In genomic region chrX:103823591-103823990, GRCh38 we compare ENCODE assay signal across 20 cellular contexts. TPM values are rescaled to one million over a fixed set of nuclear protein-coding genes. Genes with fewer than 3 reads are reported as not detected.
"Had no signal": no experiment of that assay in that cellular context is flagged by ENCODE, and none has a peak within 500 bp of the region (broad histone marks: within the 10 kb centered on the region; RNA-seq: fewer than 3 reads in every experiment).

No MANE protein-coding gene starts in this region.

- DNase-seq: activated CD4-positive, alpha-beta T cell treated with anti-CD3 and anti-CD28 coated beads, Interleukin-2, amount 50 U/mL, for 48 hours; activated CD8-positive, alpha-beta memory T cell treated with anti-CD3 and anti-CD28 coated beads, Interleukin-2, amount 10 ng/mL, durations not matched to agents 7 days and 5 days; activated naive CD4-positive, alpha-beta T cell treated with anti-CD3 and anti-CD28 coated beads, Interleukin-2, amount 10 ng/mL, durations not matched to agents 7 days and 5 days; activated T-cell treated with anti-CD3 and anti-CD28 coated beads, Interleukin-2, amount 50 U/mL, for 24 hours; effector memory CD8-positive, alpha-beta T cell; esophagus squamous epithelium; foreskin keratinocyte; glutamatergic neuron; hypothalamus; left lung; midbrain; posterior cingulate gyrus; retina; stimulated activated naive B cell treated with anti-CD40 and anti-IgM and Interleukin-4, amounts not matched to agents 10 μg/mL and 1 μg/mL and 100 μg/mL, for 72 hours; upper lobe of right lung had no signal

- H3K27me3 Mint-ChIP-seq: activated CD8-positive, alpha-beta memory T cell treated with anti-CD3 and anti-CD28 coated beads, Interleukin-2, amount 10 ng/mL, durations not matched to agents 7 days and 5 days; activated naive CD4-positive, alpha-beta T cell treated with anti-CD3 and anti-CD28 coated beads, Interleukin-2, amount 10 ng/mL, durations not matched to agents 7 days and 5 days; effector memory CD8-positive, alpha-beta T cell; stimulated activated naive B cell treated with anti-CD40 and anti-IgM and Interleukin-4, amounts not matched to agents 10 μg/mL and 1 μg/mL and 100 μg/mL, for 72 hours had no signal

- H3K36me3 Mint-ChIP-seq: activated CD8-positive, alpha-beta memory T cell treated with anti-CD3 and anti-CD28 coated beads, Interleukin-2, amount 10 ng/mL, durations not matched to agents 7 days and 5 days; activated naive CD4-positive, alpha-beta T cell treated with anti-CD3 and anti-CD28 coated beads, Interleukin-2, amount 10 ng/mL, durations not matched to agents 7 days and 5 days; stimulated activated naive B cell treated with anti-CD40 and anti-IgM and Interleukin-4, amounts not matched to agents 10 μg/mL and 1 μg/mL and 100 μg/mL, for 72 hours had no signal

- H3K4me1 ChIP-seq: esophagus squamous epithelium, foreskin keratinocyte, left lung, upper lobe of right lung had no signal

- H3K4me3 ChIP-seq: cardiac muscle cell, esophagus squamous epithelium, left lung, upper lobe of right lung had no signal

- H3K4me1 Mint-ChIP-seq: activated naive CD4-positive, alpha-beta T cell treated with anti-CD3 and anti-CD28 coated beads, Interleukin-2, amount 10 ng/mL, durations not matched to agents 7 days and 5 days; stimulated activated naive B cell treated with anti-CD40 and anti-IgM and Interleukin-4, amounts not matched to agents 10 μg/mL and 1 μg/mL and 100 μg/mL, for 72 hours had no signal

- H3K27me3 ChIP-seq: esophagus squamous epithelium, foreskin keratinocyte, upper lobe of right lung had no signal

- H3K9me3 Mint-ChIP-seq: activated naive CD4-positive, alpha-beta T cell treated with anti-CD3 and anti-CD28 coated beads, Interleukin-2, amount 10 ng/mL, durations not matched to agents 7 days and 5 days; activated T-cell treated with anti-CD3 and anti-CD28 coated beads, Interleukin-2, amount 50 U/mL, for 24 hours; effector memory CD8-positive, alpha-beta T cell; nephron; stimulated activated naive B cell treated with anti-CD40 and anti-IgM and Interleukin-4, amounts not matched to agents 10 μg/mL and 1 μg/mL and 100 μg/mL, for 72 hours had no signal

- H3K4me3 Mint-ChIP-seq: activated CD8-positive, alpha-beta memory T cell treated with anti-CD3 and anti-CD28 coated beads, Interleukin-2, amount 10 ng/mL, durations not matched to agents 7 days and 5 days; activated naive CD4-positive, alpha-beta T cell treated with anti-CD3 and anti-CD28 coated beads, Interleukin-2, amount 10 ng/mL, durations not matched to agents 7 days and 5 days; activated T-cell treated with anti-CD3 and anti-CD28 coated beads, Interleukin-2, amount 50 U/mL, for 24 hours; effector memory CD8-positive, alpha-beta T cell; nephron; stimulated activated naive B cell treated with anti-CD40 and anti-IgM and Interleukin-4, amounts not matched to agents 10 μg/mL and 1 μg/mL and 100 μg/mL, for 72 hours had no signal

- H3K36me3 ChIP-seq: cardiac muscle cell, esophagus squamous epithelium, left lung, upper lobe of right lung had no signal

- ATAC-seq: activated CD8-positive, alpha-beta memory T cell treated with anti-CD3 and anti-CD28 coated beads, Interleukin-2, amount 10 ng/mL, durations not matched to agents 7 days and 5 days; effector memory CD8-positive, alpha-beta T cell; foreskin keratinocyte; left lung; stimulated activated naive B cell treated with anti-CD40 and anti-IgM and Interleukin-4, amounts not matched to agents 10 μg/mL and 1 μg/mL and 100 μg/mL, for 72 hours; upper lobe of right lung had no signal

- H3K27ac Mint-ChIP-seq: activated CD8-positive, alpha-beta memory T cell treated with anti-CD3 and anti-CD28 coated beads, Interleukin-2, amount 10 ng/mL, durations not matched to agents 7 days and 5 days; activated naive CD4-positive, alpha-beta T cell treated with anti-CD3 and anti-CD28 coated beads, Interleukin-2, amount 10 ng/mL, durations not matched to agents 7 days and 5 days; activated T-cell treated with anti-CD3 and anti-CD28 coated beads, Interleukin-2, amount 50 U/mL, for 24 hours; effector memory CD8-positive, alpha-beta T cell; nephron; stimulated activated naive B cell treated with anti-CD40 and anti-IgM and Interleukin-4, amounts not matched to agents 10 μg/mL and 1 μg/mL and 100 μg/mL, for 72 hours had no signal

- H3K27ac ChIP-seq: cardiac muscle cell, esophagus squamous epithelium, foreskin keratinocyte, left lung, upper lobe of right lung had no signal

- H3K9me3 ChIP-seq: esophagus squamous epithelium, left lung, upper lobe of right lung had no signal

RNA-seq across cellular contexts. Expression of gene PLP1, which starts 47.0 kb away (rescaled TPM):
- total RNA-seq: activated CD8-positive, alpha-beta memory T cell treated with anti-CD3 and anti-CD28 coated beads, Interleukin-2, amount 10 ng/mL, durations not matched to agents 7 days and 5 days; foreskin keratinocyte; lung microvascular endothelial cell; T-helper 2 cell treated with Interferon-gamma antibody and Interleukin-4, amounts not matched to agents 100 ng/mL and 5 ng/mL, for 36 hours; upper lobe of right lung had no signal
- polyA plus RNA-seq: cardiac muscle cell, keratinocyte had no signal
